ENCODE assay signal across 12 cellular contexts in genomic region chr4:172750910-172751309, GRCh38.
DNase-seq lines count a peak whose midpoint lies in the region; ATAC-seq and TF ChIP-seq lines count a peak whose summit lies in the region.
"Had no signal": no experiment of that assay in that cellular context is flagged by ENCODE, and none has a peak within 500 bp of the region (broad histone marks: within the 10 kb centered on the region; RNA-seq: fewer than 3 reads in every experiment).

No MANE protein-coding gene starts in this region.

- H3K36me3 ChIP-seq in H7 (replicated peaks; ENCODE audit: control insufficient read depth, insufficient read depth, low read length) (no peaks in the 10 kb centered on the region), brain microvascular endothelial cell (replicated peaks) (no peaks in the 10 kb centered on the region)

- no peak overlapping the region for H3K27ac ChIP-seq in brain microvascular endothelial cell
- H3K27ac ChIP-seq: C4-2B had no signal

- ATAC-seq in GM18511 (IDR thresholded peaks at IDR 0.05; ENCODE audit: unreplicated experiment) (peak; percentile 99), GM19468 (IDR thresholded peaks at IDR 0.05; ENCODE audit: extremely low read depth, unreplicated experiment) (peak; percentile 97), HG02884 (IDR thresholded peaks at IDR 0.05; ENCODE audit: unreplicated experiment) (peak; percentile 99), HG03520 (IDR thresholded peaks at IDR 0.05; ENCODE audit: unreplicated experiment) (peak; percentile 98)
- ATAC-seq: effector memory CD8-positive, alpha-beta T cell had no signal

- no peak for TF ChIP-seq CTCF in brain microvascular endothelial cell (IDR thresholded peaks at IDR 0.05; ENCODE audit: low read depth, low read length, missing control alignments)

- in situ Hi-C loops in brain microvascular endothelial cell (cut with HindIII; ENCODE audit: low pct_ligation_motif_present, low sequenced_read_pairs) = no loop called here

- H3K4me3 ChIP-seq in H7 (ENCODE audit: insufficient read depth, low read depth, low read length) (no peak overlapping the region), brain microvascular endothelial cell (ENCODE audit: low read depth, low read length) (no peak overlapping the region)

- DNase-seq in kidney tubule cell (ENCODE audit: low spot score) = no peak
- no peak for DNase-seq in H7
- DNase-seq in T1000 (lab: John Stamatoyannopoulos, UW) = no peak
- no peak for DNase-seq in brain microvascular endothelial cell
- DNase-seq: activated CD8-positive, alpha-beta memory T cell treated with anti-CD3 and anti-CD28 coated beads for 24 hours; effector memory CD8-positive, alpha-beta T cell; head of caudate nucleus had no signal

- H3K27me3 ChIP-seq in H7 (ENCODE audit: control insufficient read depth, insufficient read depth, low read length) = no peaks in the 10 kb centered on the region
- H3K27me3 ChIP-seq in brain microvascular endothelial cell (replicated peaks) = no peaks in the 10 kb centered on the region
